11 cellular contexts compared by ENCODE assay signal in the genomic region with DNA sequence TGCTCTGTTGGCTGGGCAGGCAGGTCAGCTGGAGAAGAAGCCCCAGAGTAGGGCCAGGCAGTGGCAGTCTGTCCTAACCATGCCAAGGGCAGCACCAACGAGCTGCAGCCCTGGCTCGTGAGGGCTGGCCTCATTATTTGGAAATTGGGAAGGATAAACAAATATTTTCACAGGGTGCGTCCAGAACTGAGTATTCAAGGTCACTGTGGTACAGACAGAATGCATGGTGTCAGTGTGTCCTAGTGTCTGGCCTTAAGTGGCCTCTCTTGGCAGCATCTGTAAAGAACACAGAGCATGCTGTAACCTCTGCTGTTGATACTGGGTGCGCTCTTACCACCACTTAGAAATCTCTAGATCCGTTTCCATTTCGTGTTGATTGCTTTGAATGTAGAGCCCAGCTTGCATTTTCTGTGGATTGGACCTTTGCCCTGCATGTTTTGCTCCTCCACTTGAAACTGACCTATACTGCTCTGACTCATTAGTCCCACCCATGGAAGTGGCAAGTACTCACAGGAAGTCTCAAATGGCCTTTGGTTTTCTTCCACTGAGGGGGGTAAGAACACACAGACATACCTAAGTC.
DNase-seq lines count a peak whose midpoint lies in the region; ATAC-seq and TF ChIP-seq lines count a peak whose summit lies in the region.
"Had no signal": no experiment of that assay in that cellular context is flagged by ENCODE, and none has a peak within 500 bp of the region (broad histone marks: within the 10 kb centered on the region; RNA-seq: fewer than 3 reads in every experiment).

No MANE protein-coding gene starts in this region.

- peak; percentile 61 for DNase-seq in AG20443 (ENCODE audit: low spot score)
- DNase-seq in epithelial cell of proximal tubule (ENCODE audit: low read depth), result peak; percentile 7
- DNase-seq in myocyte (ENCODE audit: low read depth), result peak; percentile 69
- DNase-seq in hypothalamus (lab: John Stamatoyannopoulos, UW), result no peak
- no peak for DNase-seq in sigmoid colon
- DNase-seq in dorsolateral prefrontal cortex, result no peak
- DNase-seq: MM.1S, uterus had no signal

- H3F3A ChIP-seq in Loucy (ENCODE audit: low read depth), result no peaks in the 10 kb centered on the region

- no peaks in the 10 kb centered on the region for H3K9me2 ChIP-seq in Loucy (replicated peaks; ENCODE audit: low read depth, low read length)

- peaks cover 17% of the 10 kb centered on the region for H3K4me1 ChIP-seq in Loucy (ENCODE audit: insufficient read depth, low read length, poor library complexity, severe bottlenecking)
- no peaks in the 10 kb centered on the region for H3K4me1 ChIP-seq in sigmoid colon
- H3K4me1 ChIP-seq: BLaER1, uterus had no signal

- peak overlapping the region; percentile 41 for H3K4me2 ChIP-seq in Loucy (ENCODE audit: low read depth, low read length, poor library complexity, severe bottlenecking)
- H3K4me2 ChIP-seq: BLaER1 had no signal

- TF ChIP-seq POLR2A in sigmoid colon (IDR thresholded peaks at IDR 0.05), result no peak

- TF ChIP-seq CTCF in Loucy (conservative IDR thresholded peaks at IDR 0.05; ENCODE audit: low read length) (no peak), epithelial cell of proximal tubule (conservative IDR thresholded peaks at IDR 0.05; ENCODE audit: low read depth, low read length) (no peak), sigmoid colon (IDR thresholded peaks at IDR 0.05) (no peak), dorsolateral prefrontal cortex (IDR thresholded peaks at IDR 0.05 in 54 of 56, conservative IDR thresholded peaks at IDR 0.05 in 2 of 56; ENCODE audit: low read depth in 1 of 56, partially characterized antibody in 56 of 56) (no peak)

- no peaks in the 10 kb centered on the region for H3K27me3 ChIP-seq in Loucy (ENCODE audit: insufficient read depth, low read length, poor library complexity, severe bottlenecking)
- no peaks in the 10 kb centered on the region for H3K27me3 ChIP-seq in sigmoid colon
- peaks cover 0 to 2% (median 0%) of the 10 kb centered on the region in 45 donors for H3K27me3 ChIP-seq in dorsolateral prefrontal cortex
- H3K27me3 ChIP-seq: BLaER1, uterus had no signal

- H2AFZ ChIP-seq in Loucy (ENCODE audit: low read length), result peak overlapping the region; percentile 65

- H3K36me3 ChIP-seq in Loucy (ENCODE audit: insufficient read depth, low read length), result no peaks in the 10 kb centered on the region
- no peaks in the 10 kb centered on the region for H3K36me3 ChIP-seq in sigmoid colon
- H3K36me3 ChIP-seq: BLaER1, uterus had no signal

- no peaks in the 10 kb centered on the region for H4K20me1 ChIP-seq in Loucy (ENCODE audit: insufficient read depth, low read length, poor library complexity, severe bottlenecking)
- H4K20me1 ChIP-seq: BLaER1 had no signal

- H3K9ac ChIP-seq in Loucy (ENCODE audit: low read depth, low read length, poor library complexity, severe bottlenecking), result no peak overlapping the region
- H3K9ac ChIP-seq: BLaER1 had no signal

- intact Hi-C loops in sigmoid colon (cut with DNase I) (no loop called here), dorsolateral prefrontal cortex (cut with DNase I) (no loop called here)

- ATAC-seq in HG02678 (IDR thresholded peaks at IDR 0.05; ENCODE audit: unreplicated experiment), result no peak

- TF ChIP-seq EP300 in sigmoid colon (IDR thresholded peaks at IDR 0.05), result no peak

- 25 to 61% methylated on average over 6 of the region's 6 CpGs for WGBS in sigmoid colon, 2 donors

- H3K27ac ChIP-seq in sigmoid colon, result no peak overlapping the region
- no peak overlapping the region for H3K27ac ChIP-seq in dorsolateral prefrontal cortex
- H3K27ac ChIP-seq: BLaER1, uterus had no signal

- H3K9me3 ChIP-seq in Loucy (ENCODE audit: insufficient read depth, low read depth, low read length), result no peaks in the 10 kb centered on the region
- H3K9me3 ChIP-seq in sigmoid colon, result no peaks in the 10 kb centered on the region
- H3K9me3 ChIP-seq: BLaER1, uterus had no signal

- H3K79me2 ChIP-seq in Loucy (ENCODE audit: insufficient read depth, low read length), result no peaks in the 10 kb centered on the region

- H3K4me3 ChIP-seq in Loucy (ENCODE audit: low read length, poor library complexity, severe bottlenecking) (peak overlapping the region; percentile 8), epithelial cell of proximal tubule (ENCODE audit: low read depth, low read length) (no peak overlapping the region), sigmoid colon (no peak overlapping the region), dorsolateral prefrontal cortex (no peak overlapping the region)
- H3K4me3 ChIP-seq: BLaER1, uterus had no signal

Comparison
In these comparisons a context has a peak if more than half of its experiments do, and no peak if none do; other contexts are left out.
1. DNase-seq: peak in AG20443 (single experiment), epithelial cell of proximal tubule (single experiment) and myocyte (single experiment); none in hypothalamus (0 of 51), sigmoid colon (single experiment) and dorsolateral prefrontal cortex (0 of 10).